In the genomic region with DNA sequence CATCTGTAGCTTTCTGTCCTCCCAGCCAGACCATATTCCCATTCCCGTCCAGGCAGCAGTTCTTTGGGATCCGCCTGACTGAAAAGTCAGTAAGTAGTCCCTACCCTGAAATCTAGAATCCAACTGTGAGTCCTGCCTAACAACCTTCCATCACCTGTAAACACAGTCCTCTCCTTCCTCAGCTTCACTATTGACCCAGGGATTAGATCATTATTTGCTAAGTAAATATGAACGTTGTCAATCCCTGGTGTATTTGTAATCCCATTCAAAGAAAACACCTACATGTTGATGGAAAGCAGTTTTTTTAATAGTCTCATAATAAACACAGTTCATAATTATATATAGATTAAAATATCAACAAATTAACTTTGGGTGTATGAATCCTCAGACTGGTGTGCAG, we compare ENCODE assay signal across 1 cellular context.
A peak's percentile ranks its signal among the peaks of the same experiment; 100 is the strongest.
TF ChIP-seq lines count a peak whose summit lies in the region.

No MANE protein-coding gene starts in this region.

TF ChIP-seq in HepG2, 621 proteins besides CTCF, POLR2A, EP300 and RAD21 (continued from another document and continues in another):
- TF ChIP-seq, protein P1, sequence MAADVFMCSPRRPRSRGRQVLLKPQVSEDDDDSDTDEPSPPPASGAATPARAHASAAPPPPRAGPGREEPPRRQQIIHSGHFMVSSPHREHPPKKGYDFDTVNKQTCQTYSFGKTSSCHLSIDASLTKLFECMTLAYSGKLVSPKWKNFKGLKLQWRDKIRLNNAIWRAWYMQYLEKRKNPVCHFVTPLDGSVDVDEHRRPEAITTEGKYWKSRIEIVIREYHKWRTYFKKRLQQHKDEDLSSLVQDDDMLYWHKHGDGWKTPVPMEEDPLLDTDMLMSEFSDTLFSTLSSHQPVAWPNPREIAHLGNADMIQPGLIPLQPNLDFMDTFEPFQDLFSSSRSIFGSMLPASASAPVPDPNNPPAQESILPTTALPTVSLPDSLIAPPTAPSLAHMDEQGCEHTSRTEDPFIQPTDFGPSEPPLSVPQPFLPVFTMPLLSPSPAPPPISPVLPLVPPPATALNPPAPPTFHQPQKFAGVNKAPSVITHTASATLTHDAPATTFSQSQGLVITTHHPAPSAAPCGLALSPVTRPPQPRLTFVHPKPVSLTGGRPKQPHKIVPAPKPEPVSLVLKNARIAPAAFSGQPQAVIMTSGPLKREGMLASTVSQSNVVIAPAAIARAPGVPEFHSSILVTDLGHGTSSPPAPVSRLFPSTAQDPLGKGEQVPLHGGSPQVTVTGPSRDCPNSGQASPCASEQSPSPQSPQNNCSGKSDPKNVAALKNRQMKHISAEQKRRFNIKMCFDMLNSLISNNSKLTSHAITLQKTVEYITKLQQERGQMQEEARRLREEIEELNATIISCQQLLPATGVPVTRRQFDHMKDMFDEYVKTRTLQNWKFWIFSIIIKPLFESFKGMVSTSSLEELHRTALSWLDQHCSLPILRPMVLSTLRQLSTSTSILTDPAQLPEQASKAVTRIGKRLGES (CRISPR knock-in tag; IDR thresholded peaks at IDR 0.05; ENCODE audit: borderline replicate concordance), result no peak
- TF ChIP-seq, protein P2, sequence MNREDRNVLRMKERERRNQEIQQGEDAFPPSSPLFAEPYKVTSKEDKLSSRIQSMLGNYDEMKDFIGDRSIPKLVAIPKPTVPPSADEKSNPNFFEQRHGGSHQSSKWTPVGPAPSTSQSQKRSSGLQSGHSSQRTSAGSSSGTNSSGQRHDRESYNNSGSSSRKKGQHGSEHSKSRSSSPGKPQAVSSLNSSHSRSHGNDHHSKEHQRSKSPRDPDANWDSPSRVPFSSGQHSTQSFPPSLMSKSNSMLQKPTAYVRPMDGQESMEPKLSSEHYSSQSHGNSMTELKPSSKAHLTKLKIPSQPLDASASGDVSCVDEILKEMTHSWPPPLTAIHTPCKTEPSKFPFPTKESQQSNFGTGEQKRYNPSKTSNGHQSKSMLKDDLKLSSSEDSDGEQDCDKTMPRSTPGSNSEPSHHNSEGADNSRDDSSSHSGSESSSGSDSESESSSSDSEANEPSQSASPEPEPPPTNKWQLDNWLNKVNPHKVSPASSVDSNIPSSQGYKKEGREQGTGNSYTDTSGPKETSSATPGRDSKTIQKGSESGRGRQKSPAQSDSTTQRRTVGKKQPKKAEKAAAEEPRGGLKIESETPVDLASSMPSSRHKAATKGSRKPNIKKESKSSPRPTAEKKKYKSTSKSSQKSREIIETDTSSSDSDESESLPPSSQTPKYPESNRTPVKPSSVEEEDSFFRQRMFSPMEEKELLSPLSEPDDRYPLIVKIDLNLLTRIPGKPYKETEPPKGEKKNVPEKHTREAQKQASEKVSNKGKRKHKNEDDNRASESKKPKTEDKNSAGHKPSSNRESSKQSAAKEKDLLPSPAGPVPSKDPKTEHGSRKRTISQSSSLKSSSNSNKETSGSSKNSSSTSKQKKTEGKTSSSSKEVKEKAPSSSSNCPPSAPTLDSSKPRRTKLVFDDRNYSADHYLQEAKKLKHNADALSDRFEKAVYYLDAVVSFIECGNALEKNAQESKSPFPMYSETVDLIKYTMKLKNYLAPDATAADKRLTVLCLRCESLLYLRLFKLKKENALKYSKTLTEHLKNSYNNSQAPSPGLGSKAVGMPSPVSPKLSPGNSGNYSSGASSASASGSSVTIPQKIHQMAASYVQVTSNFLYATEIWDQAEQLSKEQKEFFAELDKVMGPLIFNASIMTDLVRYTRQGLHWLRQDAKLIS (CRISPR knock-in tag; IDR thresholded peaks at IDR 0.05), result no peak
- no peak for TF ChIP-seq SRSF4 (IDR thresholded peaks at IDR 0.05; ENCODE audit: low read depth, low read length, poor library complexity, severe bottlenecking)
- TF ChIP-seq, protein P3, sequence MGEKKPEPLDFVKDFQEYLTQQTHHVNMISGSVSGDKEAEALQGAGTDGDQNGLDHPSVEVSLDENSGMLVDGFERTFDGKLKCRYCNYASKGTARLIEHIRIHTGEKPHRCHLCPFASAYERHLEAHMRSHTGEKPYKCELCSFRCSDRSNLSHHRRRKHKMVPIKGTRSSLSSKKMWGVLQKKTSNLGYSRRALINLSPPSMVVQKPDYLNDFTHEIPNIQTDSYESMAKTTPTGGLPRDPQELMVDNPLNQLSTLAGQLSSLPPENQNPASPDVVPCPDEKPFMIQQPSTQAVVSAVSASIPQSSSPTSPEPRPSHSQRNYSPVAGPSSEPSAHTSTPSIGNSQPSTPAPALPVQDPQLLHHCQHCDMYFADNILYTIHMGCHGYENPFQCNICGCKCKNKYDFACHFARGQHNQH (CRISPR knock-in tag; IDR thresholded peaks at IDR 0.05), result no peak; the same call in 1 of the 2 replicates
- TF ChIP-seq MTA3 (CRISPR knock-in tag; IDR thresholded peaks at IDR 0.05), result no peak
- no peak for TF ChIP-seq MEIS1 (CRISPR knock-in tag; IDR thresholded peaks at IDR 0.05; ENCODE audit: borderline replicate concordance)
- TF ChIP-seq XRCC5 (optimal IDR thresholded peaks at IDR 0.05; ENCODE audit: low read length), result no peak
- no peak for TF ChIP-seq AGO2 (optimal IDR thresholded peaks at IDR 0.05; ENCODE audit: low read depth, low read length)
- no peak for TF ChIP-seq KDM5B (CRISPR knock-in tag; IDR thresholded peaks at IDR 0.05; ENCODE audit: borderline replicate concordance)
- no peak for TF ChIP-seq AHR (CRISPR knock-in tag; IDR thresholded peaks at IDR 0.05)
- TF ChIP-seq THAP11 (CRISPR knock-in tag; IDR thresholded peaks at IDR 0.05), result peak; percentile 63
- TF ChIP-seq NFE2L1 (CRISPR knock-in tag; IDR thresholded peaks at IDR 0.05; ENCODE audit: borderline replicate concordance), result no peak
- TF ChIP-seq, protein P4, sequence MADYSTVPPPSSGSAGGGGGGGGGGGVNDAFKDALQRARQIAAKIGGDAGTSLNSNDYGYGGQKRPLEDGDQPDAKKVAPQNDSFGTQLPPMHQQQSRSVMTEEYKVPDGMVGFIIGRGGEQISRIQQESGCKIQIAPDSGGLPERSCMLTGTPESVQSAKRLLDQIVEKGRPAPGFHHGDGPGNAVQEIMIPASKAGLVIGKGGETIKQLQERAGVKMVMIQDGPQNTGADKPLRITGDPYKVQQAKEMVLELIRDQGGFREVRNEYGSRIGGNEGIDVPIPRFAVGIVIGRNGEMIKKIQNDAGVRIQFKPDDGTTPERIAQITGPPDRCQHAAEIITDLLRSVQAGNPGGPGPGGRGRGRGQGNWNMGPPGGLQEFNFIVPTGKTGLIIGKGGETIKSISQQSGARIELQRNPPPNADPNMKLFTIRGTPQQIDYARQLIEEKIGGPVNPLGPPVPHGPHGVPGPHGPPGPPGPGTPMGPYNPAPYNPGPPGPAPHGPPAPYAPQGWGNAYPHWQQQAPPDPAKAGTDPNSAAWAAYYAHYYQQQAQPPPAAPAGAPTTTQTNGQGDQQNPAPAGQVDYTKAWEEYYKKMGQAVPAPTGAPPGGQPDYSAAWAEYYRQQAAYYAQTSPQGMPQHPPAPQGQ (CRISPR knock-in tag; IDR thresholded peaks at IDR 0.05; ENCODE audit: borderline replicate concordance), result no peak
- TF ChIP-seq PHF20 (CRISPR knock-in tag; IDR thresholded peaks at IDR 0.05), result no peak
- no peak for TF ChIP-seq ZFX (CRISPR knock-in tag; IDR thresholded peaks at IDR 0.05; ENCODE audit: low read depth)
- TF ChIP-seq ZNF331 (CRISPR knock-in tag; IDR thresholded peaks at IDR 0.05), result peak; percentile 69
- TF ChIP-seq U2AF2 (IDR thresholded peaks at IDR 0.05; ENCODE audit: low read depth, low read length), result no peak
- peak in 1 of 2 experiments; percentile 69; a peak in 1 of 4 replicates for TF ChIP-seq KLF16 (CRISPR knock-in tag; IDR thresholded peaks at IDR 0.05)
- peak; percentile 36 to 65; a peak in 2 of 4 replicates for TF ChIP-seq NR2F1 (CRISPR knock-in tag; IDR thresholded peaks at IDR 0.05)
- TF ChIP-seq IKZF4 (CRISPR knock-in tag; IDR thresholded peaks at IDR 0.05; ENCODE audit: borderline replicate concordance, low read depth, not compliant biosample characterization), result no peak
- peak; percentile 59; the same call in 1 of the 2 replicates for TF ChIP-seq ZNF792 (CRISPR knock-in tag; IDR thresholded peaks at IDR 0.05)
- no peak for TF ChIP-seq ZNF3 (CRISPR knock-in tag; IDR thresholded peaks at IDR 0.05)
- TF ChIP-seq SKI (IDR thresholded peaks at IDR 0.05; ENCODE audit: partially characterized antibody), result peak; percentile 75
- TF ChIP-seq ZNF143 (CRISPR knock-in tag; IDR thresholded peaks at IDR 0.05), result no peak
- TF ChIP-seq NCOA2 (CRISPR knock-in tag; IDR thresholded peaks at IDR 0.05), result peak; percentile 79
- TF ChIP-seq, protein P5, sequence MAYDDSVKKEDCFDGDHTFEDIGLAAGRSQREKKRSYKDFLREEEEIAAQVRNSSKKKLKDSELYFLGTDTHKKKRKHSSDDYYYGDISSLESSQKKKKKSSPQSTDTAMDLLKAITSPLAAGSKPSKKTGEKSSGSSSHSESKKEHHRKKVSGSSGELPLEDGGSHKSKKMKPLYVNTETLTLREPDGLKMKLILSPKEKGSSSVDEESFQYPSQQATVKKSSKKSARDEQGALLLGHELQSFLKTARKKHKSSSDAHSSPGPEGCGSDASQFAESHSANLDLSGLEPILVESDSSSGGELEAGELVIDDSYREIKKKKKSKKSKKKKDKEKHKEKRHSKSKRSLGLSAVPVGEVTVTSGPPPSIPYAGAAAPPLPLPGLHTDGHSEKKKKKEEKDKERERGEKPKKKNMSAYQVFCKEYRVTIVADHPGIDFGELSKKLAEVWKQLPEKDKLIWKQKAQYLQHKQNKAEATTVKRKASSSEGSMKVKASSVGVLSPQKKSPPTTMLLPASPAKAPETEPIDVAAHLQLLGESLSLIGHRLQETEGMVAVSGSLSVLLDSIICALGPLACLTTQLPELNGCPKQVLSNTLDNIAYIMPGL (CRISPR knock-in tag; IDR thresholded peaks at IDR 0.05; ENCODE audit: borderline replicate concordance in 1 of 2, low read depth in 1 of 2), result no peak
- no peak for TF ChIP-seq ZNF232 (CRISPR knock-in tag; IDR thresholded peaks at IDR 0.05; ENCODE audit: borderline replicate concordance)
- TF ChIP-seq SIX1 (CRISPR knock-in tag; IDR thresholded peaks at IDR 0.05; ENCODE audit: borderline replicate concordance), result peak; percentile 82; the same call in 1 of the 2 replicates
- no peak for TF ChIP-seq GZF1 (CRISPR knock-in tag; IDR thresholded peaks at IDR 0.05)
- TF ChIP-seq PHB2 (IDR thresholded peaks at IDR 0.05; ENCODE audit: partially characterized antibody), result no peak
- TF ChIP-seq FOXO1 (CRISPR knock-in tag; IDR thresholded peaks at IDR 0.05), result peak; percentile 92
- no peak for TF ChIP-seq RARG (CRISPR knock-in tag; IDR thresholded peaks at IDR 0.05; ENCODE audit: low read depth)
- TF ChIP-seq, protein P6, sequence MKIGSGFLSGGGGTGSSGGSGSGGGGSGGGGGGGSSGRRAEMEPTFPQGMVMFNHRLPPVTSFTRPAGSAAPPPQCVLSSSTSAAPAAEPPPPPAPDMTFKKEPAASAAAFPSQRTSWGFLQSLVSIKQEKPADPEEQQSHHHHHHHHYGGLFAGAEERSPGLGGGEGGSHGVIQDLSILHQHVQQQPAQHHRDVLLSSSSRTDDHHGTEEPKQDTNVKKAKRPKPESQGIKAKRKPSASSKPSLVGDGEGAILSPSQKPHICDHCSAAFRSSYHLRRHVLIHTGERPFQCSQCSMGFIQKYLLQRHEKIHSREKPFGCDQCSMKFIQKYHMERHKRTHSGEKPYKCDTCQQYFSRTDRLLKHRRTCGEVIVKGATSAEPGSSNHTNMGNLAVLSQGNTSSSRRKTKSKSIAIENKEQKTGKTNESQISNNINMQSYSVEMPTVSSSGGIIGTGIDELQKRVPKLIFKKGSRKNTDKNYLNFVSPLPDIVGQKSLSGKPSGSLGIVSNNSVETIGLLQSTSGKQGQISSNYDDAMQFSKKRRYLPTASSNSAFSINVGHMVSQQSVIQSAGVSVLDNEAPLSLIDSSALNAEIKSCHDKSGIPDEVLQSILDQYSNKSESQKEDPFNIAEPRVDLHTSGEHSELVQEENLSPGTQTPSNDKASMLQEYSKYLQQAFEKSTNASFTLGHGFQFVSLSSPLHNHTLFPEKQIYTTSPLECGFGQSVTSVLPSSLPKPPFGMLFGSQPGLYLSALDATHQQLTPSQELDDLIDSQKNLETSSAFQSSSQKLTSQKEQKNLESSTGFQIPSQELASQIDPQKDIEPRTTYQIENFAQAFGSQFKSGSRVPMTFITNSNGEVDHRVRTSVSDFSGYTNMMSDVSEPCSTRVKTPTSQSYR (CRISPR knock-in tag; IDR thresholded peaks at IDR 0.05; ENCODE audit: borderline replicate concordance), result peak; percentile 44; the same call in 1 of the 2 replicates
- TF ChIP-seq, protein P7, sequence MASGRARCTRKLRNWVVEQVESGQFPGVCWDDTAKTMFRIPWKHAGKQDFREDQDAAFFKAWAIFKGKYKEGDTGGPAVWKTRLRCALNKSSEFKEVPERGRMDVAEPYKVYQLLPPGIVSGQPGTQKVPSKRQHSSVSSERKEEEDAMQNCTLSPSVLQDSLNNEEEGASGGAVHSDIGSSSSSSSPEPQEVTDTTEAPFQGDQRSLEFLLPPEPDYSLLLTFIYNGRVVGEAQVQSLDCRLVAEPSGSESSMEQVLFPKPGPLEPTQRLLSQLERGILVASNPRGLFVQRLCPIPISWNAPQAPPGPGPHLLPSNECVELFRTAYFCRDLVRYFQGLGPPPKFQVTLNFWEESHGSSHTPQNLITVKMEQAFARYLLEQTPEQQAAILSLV (CRISPR knock-in tag; IDR thresholded peaks at IDR 0.05; ENCODE audit: borderline replicate concordance), result no peak
- TF ChIP-seq TOPORS (CRISPR knock-in tag; IDR thresholded peaks at IDR 0.05), result no peak
- TF ChIP-seq ZNF441 (CRISPR knock-in tag; IDR thresholded peaks at IDR 0.05; ENCODE audit: borderline replicate concordance), result no peak
- TF ChIP-seq, protein P8, sequence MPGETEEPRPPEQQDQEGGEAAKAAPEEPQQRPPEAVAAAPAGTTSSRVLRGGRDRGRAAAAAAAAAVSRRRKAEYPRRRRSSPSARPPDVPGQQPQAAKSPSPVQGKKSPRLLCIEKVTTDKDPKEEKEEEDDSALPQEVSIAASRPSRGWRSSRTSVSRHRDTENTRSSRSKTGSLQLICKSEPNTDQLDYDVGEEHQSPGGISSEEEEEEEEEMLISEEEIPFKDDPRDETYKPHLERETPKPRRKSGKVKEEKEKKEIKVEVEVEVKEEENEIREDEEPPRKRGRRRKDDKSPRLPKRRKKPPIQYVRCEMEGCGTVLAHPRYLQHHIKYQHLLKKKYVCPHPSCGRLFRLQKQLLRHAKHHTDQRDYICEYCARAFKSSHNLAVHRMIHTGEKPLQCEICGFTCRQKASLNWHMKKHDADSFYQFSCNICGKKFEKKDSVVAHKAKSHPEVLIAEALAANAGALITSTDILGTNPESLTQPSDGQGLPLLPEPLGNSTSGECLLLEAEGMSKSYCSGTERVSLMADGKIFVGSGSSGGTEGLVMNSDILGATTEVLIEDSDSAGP (CRISPR knock-in tag; IDR thresholded peaks at IDR 0.05; ENCODE audit: borderline replicate concordance), result no peak
- no peak for TF ChIP-seq ZNF329 (CRISPR knock-in tag; IDR thresholded peaks at IDR 0.05; ENCODE audit: low read depth)
- TF ChIP-seq, protein P9, sequence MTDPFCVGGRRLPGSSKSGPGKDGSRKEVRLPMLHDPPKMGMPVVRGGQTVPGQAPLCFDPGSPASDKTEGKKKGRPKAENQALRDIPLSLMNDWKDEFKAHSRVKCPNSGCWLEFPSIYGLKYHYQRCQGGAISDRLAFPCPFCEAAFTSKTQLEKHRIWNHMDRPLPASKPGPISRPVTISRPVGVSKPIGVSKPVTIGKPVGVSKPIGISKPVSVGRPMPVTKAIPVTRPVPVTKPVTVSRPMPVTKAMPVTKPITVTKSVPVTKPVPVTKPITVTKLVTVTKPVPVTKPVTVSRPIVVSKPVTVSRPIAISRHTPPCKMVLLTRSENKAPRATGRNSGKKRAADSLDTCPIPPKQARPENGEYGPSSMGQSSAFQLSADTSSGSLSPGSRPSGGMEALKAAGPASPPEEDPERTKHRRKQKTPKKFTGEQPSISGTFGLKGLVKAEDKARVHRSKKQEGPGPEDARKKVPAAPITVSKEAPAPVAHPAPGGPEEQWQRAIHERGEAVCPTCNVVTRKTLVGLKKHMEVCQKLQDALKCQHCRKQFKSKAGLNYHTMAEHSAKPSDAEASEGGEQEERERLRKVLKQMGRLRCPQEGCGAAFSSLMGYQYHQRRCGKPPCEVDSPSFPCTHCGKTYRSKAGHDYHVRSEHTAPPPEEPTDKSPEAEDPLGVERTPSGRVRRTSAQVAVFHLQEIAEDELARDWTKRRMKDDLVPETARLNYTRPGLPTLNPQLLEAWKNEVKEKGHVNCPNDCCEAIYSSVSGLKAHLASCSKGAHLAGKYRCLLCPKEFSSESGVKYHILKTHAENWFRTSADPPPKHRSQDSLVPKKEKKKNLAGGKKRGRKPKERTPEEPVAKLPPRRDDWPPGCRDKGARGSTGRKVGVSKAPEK (CRISPR knock-in tag; IDR thresholded peaks at IDR 0.05; ENCODE audit: borderline replicate concordance), result no peak
